In genomic region chr6:135129139-135129867, GRCh38 we compare ENCODE assay signal across 9 cellular contexts. TPM values are rescaled to one million over a fixed set of nuclear protein-coding genes. Genes with fewer than 3 reads are reported as not detected.
DNase-seq lines count a peak whose midpoint lies in the region; ATAC-seq, FAIRE-seq and TF ChIP-seq lines count a peak whose summit lies in the region.
"Had no signal": no experiment of that assay in that cellular context is flagged by ENCODE, and none has a peak within 500 bp of the region (broad histone marks: within the 10 kb centered on the region; RNA-seq: fewer than 3 reads in every experiment).

No MANE protein-coding gene starts in this region.

- BruUV-seq in K562 (replicated peaks; lab: Mats Ljungman, UMichigan), result no TSS peak

- in situ Hi-C loops in K562 (cut with MboI), result no loop called here

- CTCF ChIA-PET in K562 (lab: Yijun Ruan, JAX; ENCODE audit: low intra/inter-chr PET ratio), result no interaction called here

- H3K4me1 ChIP-seq in K562 (replicated peaks in 1 of 2; ENCODE audit: control insufficient read depth in 2 of 2, insufficient read depth in 2 of 2, low read length in 2 of 2) (peaks cover 4 to 13% of the 10 kb centered on the region in 2 experiments; a peak in 4 of 5 replicates), heart left ventricle (peaks cover 0 to 14% (median 0%) of the 10 kb centered on the region in 12 donors)

- ATAC-seq in GM18502 (IDR thresholded peaks at IDR 0.05; ENCODE audit: poor library complexity, unreplicated experiment) (peak; percentile 79), GM21717 (IDR thresholded peaks at IDR 0.05; ENCODE audit: unreplicated experiment) (peak; percentile 35), K562 (peak; percentile 68), heart left ventricle (no peak)

- TF ChIP-seq RAD21 in K562 (CRISPR knock-in tag; conservative IDR thresholded peaks at IDR 0.05 in 1 of 2, IDR thresholded peaks at IDR 0.05 in 1 of 2), result no peak

- H2AFZ ChIP-seq in K562 (ENCODE audit: low read depth, low read length), result peak overlapping the region; percentile 90

- H3K36me3 ChIP-seq in K562 (ENCODE audit: control insufficient read depth, insufficient read depth, low read length) (no peaks in the 10 kb centered on the region), heart left ventricle (no peaks in the 10 kb centered on the region)

- no peak for TF ChIP-seq EP300 in K562 (IDR thresholded peaks at IDR 0.05; ENCODE audit: low read length)

- H4K20me1 ChIP-seq in K562 (replicated peaks; ENCODE audit: control insufficient read depth, insufficient read depth, low read length), result no peaks in the 10 kb centered on the region

- no peak overlapping the region for H3K4me3 ChIP-seq in LNCaP clone FGC (ENCODE audit: low read depth, low read length)
- no peak overlapping the region for H3K4me3 ChIP-seq in K562
- no peak overlapping the region for H3K4me3 ChIP-seq in heart left ventricle

- no peaks in the 10 kb centered on the region for H3K9me1 ChIP-seq in K562 (ENCODE audit: control insufficient read depth, insufficient read depth, low read length)

- DNase-seq in LNCaP clone FGC (ENCODE audit: low read depth) (peak; percentile 19), K562 (ENCODE audit: extremely low read depth in 1 of 4, low spot score in 3 of 4) (no peak), NCI-H1048 (lab: John Stamatoyannopoulos, UW) (no peak), COR-L47 (lab: John Stamatoyannopoulos, UW) (no peak), heart left ventricle (no peak)
- DNase-seq in stimulated activated CD4-positive, alpha-beta T cell treated with anti-CD3 and anti-CD28 coated beads, Interleukin-2, amount 100 ng/mL, for 48 hours, result no peak
- DNase-seq: NCI-H1105 treated with DMSO at 0.1 percent for 48 hours had no signal

- POLR2A ChIA-PET in K562 (lab: Yijun Ruan, JAX), result interaction anchor here (0.7 to 2.0 kb wide), 6 partner anchors 9 to 289 kb away, joined by 3 to 4 read pairs (median 3); no protein-coding TSS in a partner anchor

- H3K27me3 ChIP-seq in K562 (ENCODE audit: control insufficient read depth in 2 of 2, insufficient read depth in 2 of 2, low read length in 2 of 2) (no peaks in the 10 kb centered on the region), heart left ventricle (peaks cover 0 to 4% (median 0%) of the 10 kb centered on the region in 9 donors)

- H3K27ac ChIP-seq in K562 (ENCODE audit: extremely low read depth, low read depth, low read length) (no peak overlapping the region), heart left ventricle (peak overlapping the region in 1 of 12 donors; percentile 71)

- H3K9me3 ChIP-seq in K562 (replicated peaks; ENCODE audit: control insufficient read depth, insufficient read depth, low read depth, low read length) (no peaks in the 10 kb centered on the region), heart left ventricle (no peaks in the 10 kb centered on the region)

- H3K79me2 ChIP-seq in K562 (ENCODE audit: control insufficient read depth, insufficient read depth, low read length), result no peaks in the 10 kb centered on the region

- H3K9ac ChIP-seq in K562 (ENCODE audit: insufficient read depth in 1 of 2, low read depth in 2 of 2, low read length in 2 of 2), result peak overlapping the region in 1 of 2 experiments; percentile 66; a peak in 1 of 4 replicates

- 86% methylated on average over 8 of the region's 8 CpGs for WGBS in K562 (ENCODE audit: insufficient coverage, low coverage, missing lambda C conversion rate)
- 81 to 88% (median 84%) methylated on average over 8 of the region's 8 CpGs for WGBS in heart left ventricle, 4 donors

- TF ChIP-seq POLR2A in K562 (conservative IDR thresholded peaks at IDR 0.05) (no peak), heart left ventricle (IDR thresholded peaks at IDR 0.05) (no peak)

- H3K4me2 ChIP-seq in K562 (ENCODE audit: insufficient read depth, low read length), result no peak overlapping the region

- intact Hi-C loops in K562 (cut with micrococcal nuclease) (no loop called here), heart left ventricle (cut with DNase I) (no loop called here)

- TF ChIP-seq CTCF in LNCaP clone FGC (IDR thresholded peaks at IDR 0.05; ENCODE audit: control insufficient read depth, extremely low read depth, insufficient read depth) (no peak), K562 (IDR thresholded peaks at IDR 0.05 in 2 of 3, conservative IDR thresholded peaks at IDR 0.05 in 1 of 3; ENCODE audit: insufficient read depth in 2 of 3, low read depth in 1 of 3, low read length in 3 of 3) (no peak), heart left ventricle (IDR thresholded peaks at IDR 0.05) (no peak)

- no peak for FAIRE-seq in K562 (lab: Jason Lieb, UNC)

TF ChIP-seq in K562, 482 proteins besides CTCF, POLR2A, EP300 and RAD21:
- TF ChIP-seq CEBPB (tag; IDR thresholded peaks at IDR 0.05), result peak; percentile 75
- TF ChIP-seq RBM15 (IDR thresholded peaks at IDR 0.05; ENCODE audit: insufficient read depth, low read length), result no peak
- peak; percentile 42 for TF ChIP-seq PKNOX1 (IDR thresholded peaks at IDR 0.05)
TF ChIP-seq in K562: peak in this region for 2.

RNA-seq across cellular contexts. Expression of gene MYB, which starts 51.8 kb away (rescaled TPM):
- 136 and 323 TPM in 2 replicates for total RNA-seq in K562 (2011; cell fraction: chromatin; rRNA removed; ENCODE audit: low replicate concordance)
- total RNA-seq in K562 (2011; cell fraction: nucleolus; rRNA removed), result 63.7 and 97.6 TPM in 2 replicates
- total RNA-seq in K562 (2011; cell fraction: nucleoplasm; rRNA removed), result 152 and 301 TPM in 2 replicates
- total RNA-seq in K562 (2014; rRNA removed), result 116 and 117 TPM in 2 replicates
- total RNA-seq in K562 (2014; rRNA removed; fragmentation: Illumina TruSeq; extraction: Trizol), result 149 and 170 TPM in 2 replicates
- 215 and 218 TPM in 2 replicates for total RNA-seq in K562 (2015; rRNA removed; fragmentation: Illumina TruSeq; extraction: Trizol)
- 140 and 142 TPM in 2 replicates for total RNA-seq in K562 (2021)
- 82.6 and 94.1 TPM in 2 replicates for polyA plus RNA-seq in K562 (2011; rRNA removed)
- 49.6 and 73.2 TPM in 2 replicates for polyA plus RNA-seq in K562 (2011; cell fraction: cytosol; rRNA removed)
- 131 and 141 TPM in 2 replicates for polyA plus RNA-seq in K562 (2011; cell fraction: nucleus; rRNA removed)
- 106 and 145 TPM in 2 replicates for polyA plus RNA-seq in K562 (2012)
- 133 and 185 TPM in 2 replicates for polyA plus RNA-seq in K562 (2014; fragmentation: Illumina TruSeq; extraction: Trizol)
- 10 to 100 TPM; 35.8 to 44.1 TPM for polyA plus RNA-seq in K562 (2014; fragmentation: Nextera tagmentation; extraction: Ambion mirVana)
- polyA plus RNA-seq in K562 (2014; rRNA removed), result 153 and 155 TPM in 2 replicates
- polyA minus RNA-seq in K562 (2011; rRNA and poly(A)+ RNA removed), result 153 and 187 TPM in 2 replicates
- polyA minus RNA-seq in K562 (2011; cell fraction: cytosol; rRNA and poly(A)+ RNA removed), result 73.2 and 75.5 TPM in 2 replicates
- polyA minus RNA-seq in K562 (2011; cell fraction: nucleus; rRNA and poly(A)+ RNA removed), result 136 and 220 TPM in 2 replicates
- under 1 TPM in 3 of 9 donors, not detected in 6; 0.12 to 0.53 (median 0.20) TPM for total RNA-seq in heart left ventricle
- polyA plus RNA-seq in heart left ventricle, result not detected

Comparison
In these comparisons a context has a peak if more than half of its experiments do, and no peak if none do; other contexts are left out.
1. ATAC-seq: peak in GM18502 (single experiment), GM21717 (single experiment) and K562 (single experiment); none in heart left ventricle (0 of 4).
2. RNA of gene MYB, which starts 51.8 kb away (total RNA-seq): 63.7 to 323 TPM in K562; 0.12 to 0.53 TPM in heart left ventricle; every median in the first group is over 10 times any median in the second.